Comparison of ENCODE assay signal across 8 cellular contexts in the genomic region with DNA sequence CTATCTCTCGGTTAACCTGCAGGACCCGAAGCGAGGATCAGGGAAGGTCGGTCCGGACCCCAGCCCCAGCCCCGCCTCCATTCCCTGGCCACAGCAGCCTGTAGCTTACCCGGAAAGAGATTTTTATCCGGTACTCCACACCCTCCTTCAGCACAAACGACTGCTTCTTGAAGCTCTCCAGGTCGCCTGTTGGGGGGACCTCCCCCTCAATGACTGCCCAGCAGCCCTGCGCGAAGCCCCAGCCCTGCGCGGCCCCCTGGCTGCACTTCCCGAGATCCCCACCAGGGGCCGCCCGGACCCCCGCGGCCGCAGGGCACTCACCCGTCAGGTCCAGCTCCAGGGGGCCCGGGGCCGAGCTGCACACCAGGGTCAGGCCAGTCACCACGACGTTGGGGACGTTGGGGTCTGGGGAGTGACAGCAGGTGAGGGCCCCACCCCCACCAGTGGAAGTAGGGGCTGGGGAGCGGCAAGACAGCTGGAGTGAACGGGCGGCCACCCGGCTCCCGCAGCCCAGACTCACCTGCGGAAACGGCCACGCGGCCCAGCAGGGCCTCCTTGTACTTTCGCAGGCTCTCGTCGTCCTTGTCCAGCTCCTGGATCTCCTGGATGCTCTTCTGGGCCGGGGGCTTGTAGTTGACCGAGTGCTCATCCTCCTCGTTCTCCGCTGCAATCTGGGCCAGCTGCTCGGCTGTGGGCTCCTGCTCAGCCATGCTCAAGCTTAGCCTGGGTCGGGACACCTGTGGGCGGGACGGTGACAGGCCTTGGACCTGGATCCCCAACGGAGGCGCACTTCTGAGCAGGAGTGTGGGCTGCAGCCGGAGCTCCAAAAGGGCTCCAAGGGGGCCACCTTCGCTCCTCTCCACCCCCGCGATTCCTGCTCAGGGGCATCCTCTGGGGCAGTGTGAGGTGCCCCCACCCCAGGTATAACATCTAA. TPM values are rescaled to one million over a fixed set of nuclear protein-coding genes. Genes with fewer than 3 reads are reported as not detected.
A peak's percentile ranks its signal among the peaks of the same experiment; 100 is the strongest.
DNase-seq lines count a peak whose midpoint lies in the region; ATAC-seq, FAIRE-seq and TF ChIP-seq lines count a peak whose summit lies in the region.

No MANE protein-coding gene starts in this region.

- peak overlapping the region; percentile 75 to 97 (median 90) for H3K27ac Mint-ChIP-seq in brain

- no peaks in the 10 kb centered on the region for H3K9me2 ChIP-seq in PC-9 (ENCODE audit: insufficient read depth)

- H3K36me3 ChIP-seq in PC-9 (ENCODE audit: low read depth) (no peaks in the 10 kb centered on the region), kidney (ENCODE audit: control insufficient read depth in 1 of 2, insufficient read depth in 2 of 2, low read length in 2 of 2) (peaks cover 0 to 10% of the 10 kb centered on the region in 2 donors)

- H3K4me2 ChIP-seq in PC-9: peak overlapping the region; percentile 80

- H3K9ac ChIP-seq in kidney (ENCODE audit: low read length in 2 of 2): peak overlapping the region in 1 of 2 donors; percentile 77

- peak overlapping the region; percentile 86 to 91 (median 88) for H3K4me3 Mint-ChIP-seq in brain

- no TSS peak for BruUV-seq in PC-9 (replicated peaks; lab: Mats Ljungman, UMichigan)

- FAIRE-seq in kidney (lab: Jason Lieb, UNC): no peak

- no peaks in the 10 kb centered on the region for H3K9me3 ChIP-seq in PC-9 (ENCODE audit: insufficient read depth, low read depth)
- no peaks in the 10 kb centered on the region for H3K9me3 ChIP-seq in kidney (ENCODE audit: control insufficient read depth in 1 of 2, low read length in 2 of 2)

- peaks cover 28% of the 10 kb centered on the region for H4K20me1 ChIP-seq in PC-9 (ENCODE audit: insufficient read depth)

- TF ChIP-seq CTCF in GM12875 (IDR thresholded peaks at IDR 0.05; ENCODE audit: borderline replicate concordance, insufficient read depth, low read depth, low read length): peak; percentile 97
- peak; percentile 69 for TF ChIP-seq CTCF in PC-9 (conservative IDR thresholded peaks at IDR 0.05)
- peak; percentile 76 to 97 for TF ChIP-seq CTCF in brain (conservative IDR thresholded peaks at IDR 0.05)
- peak; percentile 60 for TF ChIP-seq CTCF in kidney (IDR thresholded peaks at IDR 0.05; ENCODE audit: borderline replicate concordance, extremely low read depth, insufficient read depth)

- peak overlapping the region; percentile 81 for H3K4me3 ChIP-seq in GM12875 (ENCODE audit: low read depth, low read length)
- peak overlapping the region; percentile 67 for H3K4me3 ChIP-seq in PC-9
- peak overlapping the region in 1 of 2 donors; percentile 64 for H3K4me3 ChIP-seq in kidney (ENCODE audit: low read length in 2 of 2)

- H3K79me2 ChIP-seq in PC-9 (ENCODE audit: low read depth): peaks cover 33% of the 10 kb centered on the region

- intact Hi-C loops in PC-9 (cut with micrococcal nuclease; ENCODE audit: unreplicated experiment) (loop anchor here (2.0 to 5.0 kb wide), 2 partner anchors 58 to 153 kb away; a partner anchor contains a TSS), kidney (cut with DNase I) (no loop called here)

- DNase-seq in PC-9: peak in 1 of 2 experiments; percentile 58
- DNase-seq in kidney: peak; percentile 86
- peak; percentile 33 to 41 for DNase-seq in stimulated activated CD8-positive, alpha-beta memory T cell treated with anti-CD3 and anti-CD28 coated beads, Interleukin-15, amount 100 ng/mL, for 48 hours (ENCODE audit: low read depth in 2 of 2)
- no peak for DNase-seq in GDM1 (lab: John Stamatoyannopoulos, UW)
- no peak for DNase-seq in globus pallidus (ENCODE audit: low spot score)

- no peaks in the 10 kb centered on the region for H3K9me3 Mint-ChIP-seq in brain

- H3K27me3 Mint-ChIP-seq in brain: no peaks in the 10 kb centered on the region

- peak overlapping the region; percentile 59; the same call in 1 of the 2 replicates for H3K27ac ChIP-seq in PC-9
- H3K27ac ChIP-seq in kidney (ENCODE audit: low read depth in 2 of 2, low read length in 2 of 2): peak overlapping the region; percentile 33 to 65

- no peak overlapping the region for H2AFZ ChIP-seq in PC-9

- no peak for ATAC-seq in GM18498 (IDR thresholded peaks at IDR 0.05; ENCODE audit: unreplicated experiment)

- peaks cover 70% of the 10 kb centered on the region for H3F3A ChIP-seq in PC-9 (ENCODE audit: insufficient read depth, low read depth)

- H3K27me3 ChIP-seq in PC-9 (ENCODE audit: insufficient read depth, low read depth): no peaks in the 10 kb centered on the region

- POLR2A ChIA-PET in PC-9 (lab: Charles Lee; ENCODE audit: unreplicated experiment): interaction anchor here (0.6 to 1.2 kb wide), 2 partner anchors 8 to 14 kb away, joined by 3 to 12 read pairs; no protein-coding TSS in a partner anchor

- peaks cover 46% of the 10 kb centered on the region for H3K4me1 Mint-ChIP-seq in brain

- H3K4me1 ChIP-seq in PC-9 (replicated peaks; ENCODE audit: insufficient read depth): 0 out of 2 replicates have a peak, but pooled peaks cover 14% of the 10 kb centered on the region
- peaks cover 35 to 41% of the 10 kb centered on the region in 2 donors for H3K4me1 ChIP-seq in kidney (ENCODE audit: control insufficient read depth in 1 of 2, insufficient read depth in 1 of 2, low read depth in 1 of 2, low read length in 2 of 2)

- CTCF ChIA-PET in PC-9 (lab: Charles Lee): interaction anchor here (0.6 to 0.8 kb wide), 2 partner anchors 54 to 60 kb away, joined by 3 to 4 read pairs; no protein-coding TSS in a partner anchor

- H3K36me3 Mint-ChIP-seq in brain: peaks cover 6% of the 10 kb centered on the region

RNA-seq across cellular contexts. Expression of a gene that starts 1.6 kb away (rescaled TPM):
- total RNA-seq in PC-9 (2021): 242 and 309 TPM in 2 replicates
- polyA plus RNA-seq in brain (ENCODE audit: insufficient read depth, low read depth, low replicate concordance): 480 TPM
- total RNA-seq in kidney: 453 TPM
- polyA plus RNA-seq in kidney (ENCODE audit: insufficient read depth, low read depth, low replicate concordance): 424 TPM

RNA-seq across cellular contexts. Expression of a gene that starts 9.2 kb away (rescaled TPM):
- 636 and 782 TPM in 2 replicates for total RNA-seq in PC-9 (2021)
- 310 TPM for polyA plus RNA-seq in brain (ENCODE audit: insufficient read depth, low read depth, low replicate concordance)
- total RNA-seq in kidney: 482 TPM
- polyA plus RNA-seq in kidney (ENCODE audit: insufficient read depth, low read depth, low replicate concordance): 411 TPM

RNA-seq across cellular contexts. Expression of a gene that starts 21.9 kb away (rescaled TPM):
- total RNA-seq in PC-9 (2021) (138 and 156 TPM in 2 replicates), kidney (59.3 TPM)
- polyA plus RNA-seq in brain (ENCODE audit: insufficient read depth, low read depth, low replicate concordance) (118 TPM), kidney (ENCODE audit: insufficient read depth, low read depth, low replicate concordance) (45.3 TPM)

RNA-seq across cellular contexts. Expression of a gene that starts 22.0 kb away (rescaled TPM):
- total RNA-seq in PC-9 (2021): 187 and 256 TPM in 2 replicates
- 219 TPM for polyA plus RNA-seq in brain (ENCODE audit: insufficient read depth, low read depth, low replicate concordance)
- total RNA-seq in kidney: 88.6 TPM
- 220 TPM for polyA plus RNA-seq in kidney (ENCODE audit: insufficient read depth, low read depth, low replicate concordance)

RNA-seq across cellular contexts. Expression of a gene that starts 32.5 kb away (rescaled TPM):
- total RNA-seq in PC-9 (2021) (0.83 and 1.1 TPM in 2 replicates), kidney (0.66 TPM)
- polyA plus RNA-seq in brain (ENCODE audit: insufficient read depth, low read depth, low replicate concordance) (2.6 TPM), kidney (ENCODE audit: insufficient read depth, low read depth, low replicate concordance) (1.4 TPM)

Comparison
In these comparisons a context has a peak if more than half of its experiments do, and no peak if none do; other contexts are left out.
1. DNase-seq: peak in kidney (single experiment) and stimulated activated CD8-positive, alpha-beta memory T cell treated with anti-CD3 and anti-CD28 coated beads, Interleukin-15, amount 100 ng/mL, for 48 hours (2 of 2); none in GDM1 (single experiment) and globus pallidus (single experiment).
2. Peak in every context shown above with its lines, with median percentiles within 50 percentile points of each other: CTCF ChIP-seq.